Comparison of ENCODE assay signal across 23 cellular contexts in genomic region chr17:80159984-80160383, GRCh38. TPM values are rescaled to one million over a fixed set of nuclear protein-coding genes. Genes with fewer than 3 reads are reported as not detected.
DNase-seq lines count a peak whose midpoint lies in the region; ATAC-seq, FAIRE-seq and TF ChIP-seq lines count a peak whose summit lies in the region.
"Had no signal": no experiment of that assay in that cellular context is flagged by ENCODE, and none has a peak within 500 bp of the region (broad histone marks: within the 10 kb centered on the region; RNA-seq: fewer than 3 reads in every experiment).

No MANE protein-coding gene starts in this region.

- no peak for FAIRE-seq in GM12892 (lab: Jason Lieb, UNC)
- FAIRE-seq: GM18507, H54, RCC 7860 had no signal

- H3K27me3 Mint-ChIP-seq in glutamatergic neuron (ENCODE audit: unreplicated experiment): peaks cover 3% of the 10 kb centered on the region
- peaks cover 2% of the 10 kb centered on the region for H3K27me3 Mint-ChIP-seq in activated naive CD8-positive, alpha-beta T cell treated with anti-CD3 and anti-CD28 coated beads, Interleukin-2, amount 50 U/mL, for 24 hours
- peaks cover 7 to 19% of the 10 kb centered on the region in 2 donors for H3K27me3 Mint-ChIP-seq in T-cell

- H3K36me3 ChIP-seq in HEK293 (ENCODE audit: control insufficient read depth in 2 of 2, insufficient read depth in 1 of 2, low read length in 2 of 2): no peaks in the 10 kb centered on the region
- no peaks in the 10 kb centered on the region for H3K36me3 ChIP-seq in Panc1 (ENCODE audit: control insufficient read depth, insufficient read depth, low read length)
- H3K36me3 ChIP-seq: SJCRH30 had no signal

- H3K4me1 ChIP-seq in HEK293 (ENCODE audit: control insufficient read depth, insufficient read depth, low read length) (peaks cover 6% of the 10 kb centered on the region; the same call in 1 of the 2 replicates), Panc1 (ENCODE audit: control insufficient read depth, insufficient read depth, low read length) (no peaks in the 10 kb centered on the region)
- H3K4me1 ChIP-seq: SJCRH30 had no signal

- H3K4me1 Mint-ChIP-seq in glutamatergic neuron (ENCODE audit: low read depth, unreplicated experiment): peaks cover 23% of the 10 kb centered on the region
- peaks cover 2% of the 10 kb centered on the region for H3K4me1 Mint-ChIP-seq in activated naive CD8-positive, alpha-beta T cell treated with anti-CD3 and anti-CD28 coated beads, Interleukin-2, amount 50 U/mL, for 24 hours
- H3K4me1 Mint-ChIP-seq in T-cell: peaks cover 0 to 4% (median 0%) of the 10 kb centered on the region in 3 donors

- in situ Hi-C loops in Panc1 (cut with HindIII; ENCODE audit: low pct_unique_long_range_greater_than_20kb, low sequenced_read_pairs): no loop called here

- POLR2A ChIA-PET in HEK293 (lab: Yijun Ruan, JAX): no interaction called here
- POLR2A ChIA-PET in Panc1 (lab: Charles Lee): interaction anchor here (0.6 kb wide), 1 partner anchor 712 kb away, joined by 3 read pairs; no protein-coding TSS in a partner anchor
- POLR2A ChIA-PET in T-cell (lab: Charles Lee): no interaction called here

- ATAC-seq in Panc1 (peak; percentile 28), sciatic nerve (peak; percentile 51), T-cell (replicated peaks in 1 of 4) (no peak)
- ATAC-seq in activated naive CD8-positive, alpha-beta T cell treated with anti-CD3 and anti-CD28 coated beads, Interleukin-2, amount 50 U/mL, for 24 hours: no peak
- ATAC-seq: CD8-positive, alpha-beta T cell had no signal

- DNase-seq in Panc1 (ENCODE audit: low read depth, low spot score) (no peak), glutamatergic neuron (no peak), sciatic nerve (ENCODE audit: low spot score) (no peak), T-cell (no peak), GM12892 (ENCODE audit: insufficient read length) (no peak)
- DNase-seq in activated naive CD8-positive, alpha-beta T cell treated with anti-CD3 and anti-CD28 coated beads, Interleukin-2, amount 50 U/mL, for 24 hours: no peak
- DNase-seq: Calu3; CD8-positive, alpha-beta T cell; DMS153; NCI-H1092; NCI-H1436; NCI-H1930; NCI-H510A treated with DMSO at 0.1 percent for 48 hours; NCI-H748 treated with DMSO at 0.1 percent for 48 hours; NK-92 treated with Interleukin-12 subunit alpha and Interleukin-12 subunit beta, amount 100 ng/mL, for 24 hours; SJCRH30 had no signal

- no peaks in the 10 kb centered on the region for H3K36me3 Mint-ChIP-seq in glutamatergic neuron (ENCODE audit: unreplicated experiment)
- H3K36me3 Mint-ChIP-seq in activated naive CD8-positive, alpha-beta T cell treated with anti-CD3 and anti-CD28 coated beads, Interleukin-2, amount 50 U/mL, for 24 hours (ENCODE audit: low read depth): no peaks in the 10 kb centered on the region
- H3K36me3 Mint-ChIP-seq in T-cell: no peaks in the 10 kb centered on the region
- H3K36me3 Mint-ChIP-seq: CD8-positive, alpha-beta T cell had no signal

- TF ChIP-seq POLR2A in GM12892 (IDR thresholded peaks at IDR 0.05; ENCODE audit: low read depth, low read length): no peak

- no TSS peak for BruUV-seq in Panc1 (replicated peaks; lab: Mats Ljungman, UMichigan)

- no peak for TF ChIP-seq CTCF in HEK293 (tag by site-specific recombination; IDR thresholded peaks at IDR 0.05)
- TF ChIP-seq CTCF in Panc1 (IDR thresholded peaks at IDR 0.05): no peak
- no peak for TF ChIP-seq CTCF in glutamatergic neuron (IDR thresholded peaks at IDR 0.05; ENCODE audit: partially characterized antibody, unreplicated experiment)

- H3K27me3 ChIP-seq in Panc1 (ENCODE audit: control insufficient read depth, insufficient read depth, low read length): no peaks in the 10 kb centered on the region
- H3K27me3 ChIP-seq: BLaER1 treated with 17β-estradiol and CSF1 and Interleukin-3, amounts not matched to agents 10 nM and 100 nM had no signal

- intact Hi-C loops in Panc1 (cut with micrococcal nuclease; ENCODE audit: unreplicated experiment): no loop called here
- intact Hi-C loops in sciatic nerve (cut with DNase I): no loop called here

- H3K4me3 Mint-ChIP-seq in glutamatergic neuron (ENCODE audit: unreplicated experiment) (peak overlapping the region; percentile 53), T-cell (no peak overlapping the region)
- H3K4me3 Mint-ChIP-seq in activated naive CD8-positive, alpha-beta T cell treated with anti-CD3 and anti-CD28 coated beads, Interleukin-2, amount 50 U/mL, for 24 hours: no peak overlapping the region
- H3K4me3 Mint-ChIP-seq: CD8-positive, alpha-beta T cell had no signal

- H3K9me3 ChIP-seq in HEK293 (ENCODE audit: control insufficient read depth, insufficient read depth, low read depth, low read length) (no peaks in the 10 kb centered on the region), Panc1 (ENCODE audit: control insufficient read depth, insufficient read depth, low read depth, low read length) (peaks cover 8% of the 10 kb centered on the region; the same call in 1 of the 2 replicates)

- no peak overlapping the region for H3K27ac ChIP-seq in HEK293 (ENCODE audit: extremely low read depth, low read depth, low read length)
- H3K27ac ChIP-seq in Panc1 (ENCODE audit: low read length): no peak overlapping the region
- H3K27ac ChIP-seq: BLaER1 treated with 17β-estradiol and CSF1 and Interleukin-3, amounts not matched to agents 10 nM and 100 nM; SJCRH30 had no signal

- peak overlapping the region; percentile 18 for H3K27ac Mint-ChIP-seq in glutamatergic neuron (ENCODE audit: unreplicated experiment)
- H3K27ac Mint-ChIP-seq in activated naive CD8-positive, alpha-beta T cell treated with anti-CD3 and anti-CD28 coated beads, Interleukin-2, amount 50 U/mL, for 24 hours: no peak overlapping the region
- no peak overlapping the region for H3K27ac Mint-ChIP-seq in T-cell
- H3K27ac Mint-ChIP-seq: CD8-positive, alpha-beta T cell had no signal

- H3K4me3 ChIP-seq in HEK293 (ENCODE audit: low read depth, low read length): no peak overlapping the region
- H3K4me3 ChIP-seq in Panc1 (ENCODE audit: low read depth in 2 of 2, low read length in 2 of 2): no peak overlapping the region
- H3K4me3 ChIP-seq: BLaER1 treated with 17β-estradiol and CSF1 and Interleukin-3, amounts not matched to agents 10 nM and 100 nM; SJCRH30 had no signal

- CTCF ChIA-PET in HEK293 (lab: Yijun Ruan, JAX): interaction anchor here (0.6 to 1.0 kb wide), 3 partner anchors 58 to 203 kb away, joined by 3 to 7 read pairs (median 4); partner anchors contain the start of gene GAA
- CTCF ChIA-PET in Panc1 (lab: Charles Lee): no interaction called here
- CTCF ChIA-PET in T-cell (lab: Charles Lee): no interaction called here

- H3K9me3 Mint-ChIP-seq in glutamatergic neuron (ENCODE audit: unreplicated experiment): peaks cover 10% of the 10 kb centered on the region
- peaks cover 8% of the 10 kb centered on the region for H3K9me3 Mint-ChIP-seq in activated naive CD8-positive, alpha-beta T cell treated with anti-CD3 and anti-CD28 coated beads, Interleukin-2, amount 50 U/mL, for 24 hours
- H3K9me3 Mint-ChIP-seq in T-cell: peaks cover 3 to 8% (median 5%) of the 10 kb centered on the region in 3 donors

TF ChIP-seq in HEK293, 187 proteins besides CTCF, POLR2A, EP300 and RAD21:
- TF ChIP-seq EGR2 (tag by site-specific recombination; IDR thresholded peaks at IDR 0.05; ENCODE audit: low read depth) (peak; percentile 75), ZFHX2 (tag by site-specific recombination; conservative IDR thresholded peaks at IDR 0.05) (peak; percentile 65), ZNF843 (tag by site-specific recombination; IDR thresholded peaks at IDR 0.05) (no peak)
- TF ChIP-seq, protein P1, sequence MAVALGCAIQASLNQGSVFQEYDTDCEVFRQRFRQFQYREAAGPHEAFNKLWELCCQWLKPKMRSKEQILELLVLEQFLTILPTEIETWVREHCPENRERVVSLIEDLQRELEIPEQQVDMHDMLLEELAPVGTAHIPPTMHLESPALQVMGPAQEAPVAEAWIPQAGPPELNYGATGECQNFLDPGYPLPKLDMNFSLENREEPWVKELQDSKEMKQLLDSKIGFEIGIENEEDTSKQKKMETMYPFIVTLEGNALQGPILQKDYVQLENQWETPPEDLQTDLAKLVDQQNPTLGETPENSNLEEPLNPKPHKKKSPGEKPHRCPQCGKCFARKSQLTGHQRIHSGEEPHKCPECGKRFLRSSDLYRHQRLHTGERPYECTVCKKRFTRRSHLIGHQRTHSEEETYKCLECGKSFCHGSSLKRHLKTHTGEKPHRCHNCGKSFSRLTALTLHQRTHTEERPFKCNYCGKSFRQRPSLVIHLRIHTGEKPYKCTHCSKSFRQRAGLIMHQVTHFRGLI (tag by site-specific recombination; IDR thresholded peaks at IDR 0.05): no peak

RNA-seq across cellular contexts. Expression of gene CARD14, which starts 9.8 kb away (rescaled TPM):
- total RNA-seq in Panc1 (2021; ENCODE audit: unreplicated experiment) (not detected), glutamatergic neuron (ENCODE audit: unreplicated experiment) (1.1 TPM), sciatic nerve (0.49 TPM), T-cell (under 1 TPM in 2 of 5 donors, not detected in 3; 0.06 to 0.10 TPM)
- 0.57 TPM for polyA plus RNA-seq in Panc1 (2012; ENCODE audit: insufficient read length)
- 0.21 TPM for polyA plus RNA-seq in GM12892 (2012; ENCODE audit: missing spikeins)
- total RNA-seq: CD8-positive, alpha-beta T cell; LHCN-M2; OCI-LY7 had no signal

RNA-seq across cellular contexts. Expression of gene EIF4A3, which starts 13.1 kb away (rescaled TPM):
- 169 TPM for total RNA-seq in Panc1 (2021; ENCODE audit: unreplicated experiment)
- 257 TPM for polyA plus RNA-seq in Panc1 (2012; ENCODE audit: insufficient read length)
- 110 TPM for total RNA-seq in glutamatergic neuron (ENCODE audit: unreplicated experiment)
- total RNA-seq in sciatic nerve: 66.0 TPM
- total RNA-seq in T-cell: 100 to 1,000 TPM in 1 of 5 donors, 10 to 100 TPM in 4; 70.1 to 105 (median 71.4) TPM
- polyA plus RNA-seq in GM12892 (2012; ENCODE audit: missing spikeins): 114 TPM

RNA-seq across cellular contexts. Expression of gene GAA, which starts 58.6 kb away (rescaled TPM):
- 36.1 TPM for total RNA-seq in Panc1 (2021; ENCODE audit: unreplicated experiment)
- 46.6 TPM for polyA plus RNA-seq in Panc1 (2012; ENCODE audit: insufficient read length)
- total RNA-seq in glutamatergic neuron (ENCODE audit: unreplicated experiment): 384 TPM
- 60.7 TPM for total RNA-seq in sciatic nerve
- 10 to 100 TPM; 32.0 to 47.2 (median 42.1) TPM for total RNA-seq in T-cell
- polyA plus RNA-seq in GM12892 (2012; ENCODE audit: missing spikeins): 8.3 TPM

Comparison
In these comparisons a context has a peak if more than half of its experiments do, and no peak if none do; other contexts are left out.
1. ATAC-seq: peak in Panc1 (single experiment) and sciatic nerve (single experiment); none in activated naive CD8-positive, alpha-beta T cell treated with anti-CD3 and anti-CD28 coated beads, Interleukin-2, amount 50 U/mL, for 24 hours (single experiment) and T-cell (0 of 4).